ENCODE assay signal across 23 cellular contexts in genomic region chr18:56715121-56715520, GRCh38.
"Had no signal": no experiment of that assay in that cellular context is flagged by ENCODE, and none has a peak within 500 bp of the region (broad histone marks: within the 10 kb centered on the region; RNA-seq: fewer than 3 reads in every experiment).

No MANE protein-coding gene starts in this region.

- H3K4me2 ChIP-seq: hepatocyte had no signal

- H3K4me3 ChIP-seq: dorsolateral prefrontal cortex, hepatocyte, prostate gland, right lobe of liver, spleen, tibial artery, upper lobe of left lung, uterus had no signal

- H3K4me3 Mint-ChIP-seq: naive thymus-derived CD4-positive, alpha-beta T cell; nephron progenitor cell; stimulated activated memory B cell treated with anti-CD40 and anti-IgM and Interleukin-4, amounts not matched to agents 10 μg/mL and 1 μg/mL and 100 μg/mL, for 72 hours; stimulated activated naive CD8-positive, alpha-beta T cell treated with anti-CD3 and anti-CD28 coated beads, Interleukin-15, Interleukin-2, amounts not matched to agents 100 ng/mL and 50 ng/mL, for 24 hours had no signal

- H3K4me1 ChIP-seq: parathyroid adenoma, prostate gland, right lobe of liver, spleen, tibial artery, upper lobe of left lung, uterus had no signal

- H3K9me3 ChIP-seq: prostate gland, right lobe of liver, spleen, tibial artery, upper lobe of left lung, uterus had no signal

- ATAC-seq: naive thymus-derived CD4-positive, alpha-beta T cell; right lobe of liver; stimulated activated memory B cell treated with anti-CD40 and anti-IgM and Interleukin-4, amounts not matched to agents 10 μg/mL and 1 μg/mL and 100 μg/mL, for 72 hours had no signal

- H2AFZ ChIP-seq: hepatocyte, parathyroid adenoma had no signal

- H3K27me3 ChIP-seq: dorsolateral prefrontal cortex, hepatocyte, right lobe of liver, spleen, tibial artery, upper lobe of left lung, uterus had no signal

- DNase-seq: cortex of kidney; dorsolateral prefrontal cortex; effector CD8-positive, alpha-beta T cell; foreskin melanocyte; head of caudate nucleus; kidney glomerular epithelial cell; mammary epithelial cell; naive thymus-derived CD4-positive, alpha-beta T cell; nephron progenitor cell; retina; right lobe of liver; spleen; stimulated activated CD4-positive, alpha-beta T cell treated with anti-CD3 and anti-CD28 coated beads, Interleukin-15, amount 100 ng/mL, for 24 hours; stimulated activated CD4-positive, alpha-beta T cell treated with anti-CD3 and anti-CD28 coated beads, Interleukin-1b, Interleukin-23, amount 100 ng/mL, for 48 hours; stimulated activated CD4-positive, alpha-beta T cell treated with anti-CD3 and anti-CD28 coated beads, Interleukin-4, amount 100 ng/mL, for 24 hours; tibial artery; upper lobe of left lung; uterus had no signal

- H3K36me3 ChIP-seq: prostate gland, right lobe of liver, uterus had no signal

- H3K9me3 Mint-ChIP-seq: naive thymus-derived CD4-positive, alpha-beta T cell; nephron progenitor cell; stimulated activated memory B cell treated with anti-CD40 and anti-IgM and Interleukin-4, amounts not matched to agents 10 μg/mL and 1 μg/mL and 100 μg/mL, for 72 hours; stimulated activated naive CD8-positive, alpha-beta T cell treated with anti-CD3 and anti-CD28 coated beads, Interleukin-15, Interleukin-2, amounts not matched to agents 100 ng/mL and 50 ng/mL, for 24 hours had no signal

- H3K27ac ChIP-seq: dorsolateral prefrontal cortex, hepatocyte, parathyroid adenoma, prostate gland, right lobe of liver, spleen, tibial artery, upper lobe of left lung, uterus had no signal

- H3K27ac Mint-ChIP-seq: stimulated activated memory B cell treated with anti-CD40 and anti-IgM and Interleukin-4, amounts not matched to agents 10 μg/mL and 1 μg/mL and 100 μg/mL, for 72 hours; stimulated activated naive CD8-positive, alpha-beta T cell treated with anti-CD3 and anti-CD28 coated beads, Interleukin-15, Interleukin-2, amounts not matched to agents 100 ng/mL and 50 ng/mL, for 24 hours had no signal

- H3K9ac ChIP-seq: parathyroid adenoma had no signal

- H3K79me2 ChIP-seq: hepatocyte, parathyroid adenoma had no signal

- H3K27me3 Mint-ChIP-seq: naive thymus-derived CD4-positive, alpha-beta T cell; stimulated activated memory B cell treated with anti-CD40 and anti-IgM and Interleukin-4, amounts not matched to agents 10 μg/mL and 1 μg/mL and 100 μg/mL, for 72 hours; stimulated activated naive CD8-positive, alpha-beta T cell treated with anti-CD3 and anti-CD28 coated beads, Interleukin-15, Interleukin-2, amounts not matched to agents 100 ng/mL and 50 ng/mL, for 24 hours had no signal
